In the genomic region with DNA sequence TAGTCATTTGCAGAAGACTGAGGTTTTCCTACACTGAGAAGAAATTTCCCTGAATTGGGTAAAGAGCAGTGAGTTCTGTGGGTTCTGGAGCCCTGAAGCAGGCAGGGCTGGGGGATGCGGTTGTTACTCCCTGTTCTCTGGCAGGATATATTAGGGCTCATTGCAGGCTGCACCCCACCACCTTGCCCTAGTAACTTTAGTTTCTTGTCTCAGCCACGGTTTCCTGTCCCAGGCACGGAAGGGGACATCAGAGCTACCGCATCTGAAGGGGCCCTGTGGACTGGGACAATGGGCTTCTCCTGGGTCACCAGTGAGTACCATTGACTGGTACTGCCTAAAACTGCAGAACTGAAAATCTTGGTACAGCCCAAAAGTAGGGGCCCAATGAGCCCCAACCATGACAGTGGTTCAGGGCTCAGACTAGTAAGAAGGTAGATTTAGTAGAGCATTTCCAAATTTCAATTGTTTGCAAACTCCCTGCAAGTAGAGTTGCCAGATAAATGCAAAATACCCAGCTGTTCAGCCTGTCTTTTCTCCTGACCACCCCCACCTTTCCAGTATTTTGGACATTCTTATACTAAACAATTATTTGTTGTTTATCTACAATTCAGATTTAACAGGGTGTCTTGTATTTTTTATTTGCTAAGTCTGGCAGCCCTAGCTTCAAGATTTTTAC, we compare ENCODE assay signal across 2 cellular contexts.
TF ChIP-seq lines count a peak whose summit lies in the region.

No MANE protein-coding gene starts in this region.

TF ChIP-seq in HEK293, 187 proteins besides CTCF, POLR2A, EP300 and RAD21 (continued from another document):
- TF ChIP-seq, protein P1, sequence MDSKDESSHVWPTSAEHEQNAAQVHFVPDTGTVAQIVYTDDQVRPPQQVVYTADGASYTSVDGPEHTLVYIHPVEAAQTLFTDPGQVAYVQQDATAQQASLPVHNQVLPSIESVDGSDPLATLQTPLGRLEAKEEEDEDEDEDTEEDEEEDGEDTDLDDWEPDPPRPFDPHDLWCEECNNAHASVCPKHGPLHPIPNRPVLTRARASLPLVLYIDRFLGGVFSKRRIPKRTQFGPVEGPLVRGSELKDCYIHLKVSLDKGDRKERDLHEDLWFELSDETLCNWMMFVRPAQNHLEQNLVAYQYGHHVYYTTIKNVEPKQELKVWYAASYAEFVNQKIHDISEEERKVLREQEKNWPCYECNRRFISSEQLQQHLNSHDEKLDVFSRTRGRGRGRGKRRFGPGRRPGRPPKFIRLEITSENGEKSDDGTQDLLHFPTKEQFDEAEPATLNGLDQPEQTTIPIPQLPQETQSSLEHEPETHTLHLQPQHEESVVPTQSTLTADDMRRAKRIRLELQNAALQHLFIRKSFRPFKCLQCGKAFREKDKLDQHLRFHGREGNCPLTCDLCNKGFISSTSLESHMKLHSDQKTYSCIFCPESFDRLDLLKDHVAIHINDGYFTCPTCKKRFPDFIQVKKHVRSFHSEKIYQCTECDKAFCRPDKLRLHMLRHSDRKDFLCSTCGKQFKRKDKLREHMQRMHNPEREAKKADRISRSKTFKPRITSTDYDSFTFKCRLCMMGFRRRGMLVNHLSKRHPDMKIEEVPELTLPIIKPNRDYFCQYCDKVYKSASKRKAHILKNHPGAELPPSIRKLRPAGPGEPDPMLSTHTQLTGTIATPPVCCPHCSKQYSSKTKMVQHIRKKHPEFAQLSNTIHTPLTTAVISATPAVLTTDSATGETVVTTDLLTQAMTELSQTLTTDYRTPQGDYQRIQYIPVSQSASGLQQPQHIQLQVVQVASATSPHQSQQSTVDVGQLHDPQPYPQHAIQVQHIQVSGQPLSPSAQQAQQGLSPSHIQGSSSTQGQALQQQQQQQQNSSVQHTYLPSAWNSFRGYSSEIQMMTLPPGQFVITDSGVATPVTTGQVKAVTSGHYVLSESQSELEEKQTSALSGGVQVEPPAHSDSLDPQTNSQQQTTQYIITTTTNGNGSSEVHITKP (tag by site-specific recombination; IDR thresholded peaks at IDR 0.05), result peak; percentile 62
- TF ChIP-seq ZNF837 (tag by site-specific recombination; IDR thresholded peaks at IDR 0.05), result no peak

TF ChIP-seq in K562, 482 proteins besides CTCF, POLR2A, EP300 and RAD21:
- TF ChIP-seq, protein P2, sequence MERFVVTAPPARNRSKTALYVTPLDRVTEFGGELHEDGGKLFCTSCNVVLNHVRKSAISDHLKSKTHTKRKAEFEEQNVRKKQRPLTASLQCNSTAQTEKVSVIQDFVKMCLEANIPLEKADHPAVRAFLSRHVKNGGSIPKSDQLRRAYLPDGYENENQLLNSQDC (CRISPR knock-in tag; IDR thresholded peaks at IDR 0.05), result no peak
- TF ChIP-seq GABPA (tag; conservative IDR thresholded peaks at IDR 0.05; ENCODE audit: low read depth) (no peak), DDX20 (tag; IDR thresholded peaks at IDR 0.05; ENCODE audit: low read depth) (no peak)
- TF ChIP-seq, protein P1 (IDR thresholded peaks at IDR 0.05; ENCODE audit: partially characterized antibody), result peak; percentile 88
